Comparison of ENCODE assay signal across 15 cellular contexts in the genomic region with DNA sequence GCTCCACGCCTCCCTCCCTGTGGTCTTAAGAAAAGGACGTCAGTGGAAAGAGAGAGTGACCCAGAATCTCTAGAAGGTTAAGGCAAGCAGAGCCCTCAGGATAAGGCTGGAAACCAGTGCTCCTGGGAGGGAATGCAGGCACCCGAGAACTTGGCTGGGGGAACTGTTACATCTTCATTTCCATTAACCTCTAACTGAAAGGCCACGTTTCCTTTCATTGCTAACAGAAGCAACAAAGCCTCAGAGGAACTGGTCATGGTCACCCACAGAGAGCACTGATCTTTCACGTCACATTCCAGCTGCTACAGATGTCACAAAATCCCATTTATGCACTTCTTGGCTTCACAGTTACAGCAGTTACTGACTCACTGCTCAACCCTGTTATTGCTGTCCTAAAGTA. TPM values are rescaled to one million over a fixed set of nuclear protein-coding genes. Genes with fewer than 3 reads are reported as not detected.
DNase-seq lines count a peak whose midpoint lies in the region; ATAC-seq and TF ChIP-seq lines count a peak whose summit lies in the region.
"Had no signal": no experiment of that assay in that cellular context is flagged by ENCODE, and none has a peak within 500 bp of the region (broad histone marks: within the 10 kb centered on the region; RNA-seq: fewer than 3 reads in every experiment).

No MANE protein-coding gene starts in this region.

- H3K9ac ChIP-seq in fibroblast of lung (ENCODE audit: insufficient read depth, low read length): no peak overlapping the region

- intact Hi-C loops in sigmoid colon (cut with DNase I): no loop called here

- TF ChIP-seq CTCF in RWPE1 (conservative IDR thresholded peaks at IDR 0.05; ENCODE audit: low read depth) (no peak), fibroblast of lung (conservative IDR thresholded peaks at IDR 0.05 in 1 of 2, IDR thresholded peaks at IDR 0.05 in 1 of 2; ENCODE audit: low read depth in 1 of 2, low read length in 2 of 2) (no peak), sigmoid colon (IDR thresholded peaks at IDR 0.05) (no peak), upper lobe of left lung (IDR thresholded peaks at IDR 0.05) (no peak)

- no peak for TF ChIP-seq EP300 in sigmoid colon (IDR thresholded peaks at IDR 0.05)
- TF ChIP-seq EP300 in upper lobe of left lung (IDR thresholded peaks at IDR 0.05): no peak

- POLR2A ChIA-PET in RWPE1 (lab: Yijun Ruan, JAX; ENCODE audit: low non-redundant PET): no interaction called here

- peak; percentile 24 for DNase-seq in EL
- no peak for DNase-seq in RWPE1 (ENCODE audit: low spot score)
- peak; percentile 74 to 78 for DNase-seq in fibroblast of lung (ENCODE audit: low read depth in 2 of 2)
- DNase-seq in sigmoid colon: no peak
- DNase-seq in ureter (ENCODE audit: low spot score): no peak
- DNase-seq in upper lobe of left lung: no peak
- DNase-seq in stimulated activated CD4-positive, alpha-beta T cell treated with anti-CD3 and anti-CD28 coated beads, Interleukin-1b, Interleukin-23, amount 100 ng/mL, for 48 hours: no peak
- DNase-seq in GM19238 (ENCODE audit: insufficient read length, low spot score): no peak
- DNase-seq: activated CD8-positive, alpha-beta T cell treated with anti-CD3 and anti-CD28 coated beads for 36 hours; glutamatergic neuron; left cardiac atrium; NCI-H1105; NCI-H446; Peyer's patch had no signal

- H3K9me3 ChIP-seq in fibroblast of lung (ENCODE audit: control insufficient read depth, insufficient read depth, low read depth, low read length) (no peaks in the 10 kb centered on the region), sigmoid colon (no peaks in the 10 kb centered on the region), upper lobe of left lung (no peaks in the 10 kb centered on the region)
- H3K9me3 ChIP-seq: Peyer's patch had no signal

- H3K36me3 ChIP-seq in fibroblast of lung (ENCODE audit: control insufficient read depth, insufficient read depth, low read length) (no peaks in the 10 kb centered on the region), sigmoid colon (peaks cover 0 to 3% (median 1%) of the 10 kb centered on the region in 4 donors), upper lobe of left lung (no peaks in the 10 kb centered on the region)
- H3K36me3 ChIP-seq: Peyer's patch had no signal

- H2AFZ ChIP-seq in fibroblast of lung (ENCODE audit: low read length): no peak overlapping the region

- 66 to 77% methylated on average over 5 of the region's 5 CpGs for WGBS in sigmoid colon, 2 donors
- 54 to 63% methylated on average over 5 of the region's 5 CpGs for WGBS in upper lobe of left lung, 2 donors

- CTCF ChIA-PET in RWPE1 (lab: Yijun Ruan, JAX): interaction anchor here (1.4 kb wide), 1 partner anchor 9 kb away, joined by 12 read pairs; no protein-coding TSS in a partner anchor

- H4K20me1 ChIP-seq in fibroblast of lung (ENCODE audit: control insufficient read depth, extremely low read depth, insufficient read depth, low read length): no peaks in the 10 kb centered on the region

- peaks cover 5% of the 10 kb centered on the region for H3K27me3 ChIP-seq in fibroblast of lung (ENCODE audit: control insufficient read depth, insufficient read depth, low read length)
- no peaks in the 10 kb centered on the region for H3K27me3 ChIP-seq in sigmoid colon
- no peaks in the 10 kb centered on the region for H3K27me3 ChIP-seq in upper lobe of left lung
- H3K27me3 ChIP-seq: Peyer's patch had no signal

- H3K4me2 ChIP-seq in fibroblast of lung (ENCODE audit: extremely low read depth, insufficient read depth, low read length): no peak overlapping the region

- peak overlapping the region; percentile 2; the same call in 1 of the 2 replicates for H3K27ac ChIP-seq in RWPE1
- no peak overlapping the region for H3K27ac ChIP-seq in fibroblast of lung (ENCODE audit: insufficient read depth, low read length)
- peak overlapping the region in 3 of 4 donors; percentile 41 to 64 (median 59) for H3K27ac ChIP-seq in sigmoid colon
- H3K27ac ChIP-seq in upper lobe of left lung: no peak overlapping the region
- H3K27ac ChIP-seq: C4-2B, Peyer's patch had no signal

- H3K79me2 ChIP-seq in fibroblast of lung (ENCODE audit: control insufficient read depth, insufficient read depth, low read length): no peaks in the 10 kb centered on the region

- TF ChIP-seq POLR2A in sigmoid colon (IDR thresholded peaks at IDR 0.05) (no peak), upper lobe of left lung (IDR thresholded peaks at IDR 0.05) (no peak)

- no peaks in the 10 kb centered on the region for H3K4me1 ChIP-seq in fibroblast of lung (ENCODE audit: control insufficient read depth, extremely low read depth, insufficient read depth, low read length)
- H3K4me1 ChIP-seq in sigmoid colon: peaks cover 0 to 18% (median 14%) of the 10 kb centered on the region in 4 donors
- H3K4me1 ChIP-seq in upper lobe of left lung: no peaks in the 10 kb centered on the region
- H3K4me1 ChIP-seq: Peyer's patch had no signal

- ATAC-seq in upper lobe of left lung (ENCODE audit: low FRiP score in 2 of 2): no peak
- ATAC-seq: activated CD8-positive, alpha-beta T cell treated with anti-CD3 and anti-CD28 coated beads for 36 hours had no signal

- H3K4me3 ChIP-seq in fibroblast of lung (replicated peaks in 1 of 4; ENCODE audit: control extremely low read depth in 1 of 4, insufficient read depth in 1 of 4, low read depth in 3 of 4, low read length in 4 of 4) (no peak overlapping the region), sigmoid colon (no peak overlapping the region), upper lobe of left lung (no peak overlapping the region)
- H3K4me3 ChIP-seq: Peyer's patch had no signal

RNA-seq across cellular contexts. Expression of a gene that starts 26.1 kb away (rescaled TPM):
- total RNA-seq in fibroblast of lung (9.8 and 19.3 TPM in 2 replicates), sigmoid colon (10 to 100 TPM; 13.6 to 18.6 (median 17.7) TPM), ureter (68.1 TPM), upper lobe of left lung (100 to 1,000 TPM in 1 of 6 donors, 10 to 100 TPM in 5; 38.3 to 152 (median 61.5) TPM)
- polyA plus RNA-seq in fibroblast of lung (3.7 and 5.6 TPM in 2 replicates), sigmoid colon (10 to 100 TPM in 2 of 3 donors, 1 to 10 TPM in 1; 9.9 to 81.6 (median 10.2) TPM)
- polyA plus RNA-seq in fibroblast of lung (2012): 4.2 and 7.2 TPM in 2 replicates
- 12.6 and 17.4 TPM in 2 replicates for polyA minus RNA-seq in fibroblast of lung (ENCODE audit: low replicate concordance)

Comparison
In these comparisons a context has a peak if more than half of its experiments do, and no peak if none do; other contexts are left out.
1. DNase-seq: peak in EL (single experiment) and fibroblast of lung (2 of 2); none in RWPE1 (single experiment), sigmoid colon (single experiment), ureter (single experiment), upper lobe of left lung (0 of 2), stimulated activated CD4-positive, alpha-beta T cell treated with anti-CD3 and anti-CD28 coated beads, Interleukin-1b, Interleukin-23, amount 100 ng/mL, for 48 hours (single experiment) and GM19238 (single experiment).
2. H3K27ac ChIP-seq: peak in RWPE1 (single experiment) and sigmoid colon (3 of 4); none in fibroblast of lung (single experiment) and upper lobe of left lung (0 of 4).